ENCODE assay signal across 1 cellular context in the genomic region with DNA sequence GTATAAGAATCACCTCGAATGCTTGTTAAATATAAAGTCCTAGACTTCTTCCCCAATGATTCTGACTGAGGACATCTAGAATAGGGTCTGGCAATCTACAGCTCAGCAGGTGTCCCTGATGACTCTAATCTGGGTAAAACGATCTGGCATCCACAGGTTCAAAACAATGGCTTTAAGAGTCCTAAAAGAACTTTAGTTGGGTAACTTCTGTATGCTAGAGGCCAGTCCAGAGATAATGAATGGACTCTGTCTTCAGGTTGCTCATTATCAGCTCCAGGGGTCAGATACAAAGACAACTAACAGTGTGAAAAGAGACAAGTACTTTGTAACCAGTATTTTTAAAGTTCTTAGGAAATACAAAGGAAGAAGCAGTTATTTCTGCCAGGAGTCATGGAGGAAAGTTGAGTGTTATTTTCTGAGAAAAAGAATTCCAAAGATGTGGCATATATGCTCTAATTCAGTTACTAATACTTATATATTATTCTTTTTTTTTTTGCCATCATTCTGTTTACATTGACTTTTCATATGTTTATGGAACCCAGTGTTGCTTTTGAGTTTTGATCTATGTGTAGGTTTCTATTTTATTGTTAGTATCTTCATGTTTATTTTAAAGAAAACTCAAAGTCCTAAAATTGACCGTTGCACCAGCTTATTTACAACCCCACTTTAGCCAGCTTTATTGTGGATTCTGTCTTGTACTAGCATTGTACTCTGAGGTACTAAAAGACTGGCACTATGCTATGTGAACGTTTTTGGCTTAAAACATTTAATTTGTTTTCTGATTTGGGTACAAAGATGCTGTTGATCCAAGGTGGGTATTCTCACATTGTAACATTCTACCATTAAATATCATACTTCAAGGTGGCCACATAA.
TF ChIP-seq lines count a peak whose summit lies in the region.

No MANE protein-coding gene starts in this region.

TF ChIP-seq in K562, 482 proteins besides CTCF, POLR2A, EP300 and RAD21:
- no peak for TF ChIP-seq SMARCE1 (IDR thresholded peaks at IDR 0.05)
- no peak for TF ChIP-seq EZH2 (IDR thresholded peaks at IDR 0.05; ENCODE audit: borderline replicate concordance, low read depth, low read length)
- TF ChIP-seq ZNF41 (CRISPR knock-in tag; conservative IDR thresholded peaks at IDR 0.05), result no peak
- TF ChIP-seq, protein P1, sequence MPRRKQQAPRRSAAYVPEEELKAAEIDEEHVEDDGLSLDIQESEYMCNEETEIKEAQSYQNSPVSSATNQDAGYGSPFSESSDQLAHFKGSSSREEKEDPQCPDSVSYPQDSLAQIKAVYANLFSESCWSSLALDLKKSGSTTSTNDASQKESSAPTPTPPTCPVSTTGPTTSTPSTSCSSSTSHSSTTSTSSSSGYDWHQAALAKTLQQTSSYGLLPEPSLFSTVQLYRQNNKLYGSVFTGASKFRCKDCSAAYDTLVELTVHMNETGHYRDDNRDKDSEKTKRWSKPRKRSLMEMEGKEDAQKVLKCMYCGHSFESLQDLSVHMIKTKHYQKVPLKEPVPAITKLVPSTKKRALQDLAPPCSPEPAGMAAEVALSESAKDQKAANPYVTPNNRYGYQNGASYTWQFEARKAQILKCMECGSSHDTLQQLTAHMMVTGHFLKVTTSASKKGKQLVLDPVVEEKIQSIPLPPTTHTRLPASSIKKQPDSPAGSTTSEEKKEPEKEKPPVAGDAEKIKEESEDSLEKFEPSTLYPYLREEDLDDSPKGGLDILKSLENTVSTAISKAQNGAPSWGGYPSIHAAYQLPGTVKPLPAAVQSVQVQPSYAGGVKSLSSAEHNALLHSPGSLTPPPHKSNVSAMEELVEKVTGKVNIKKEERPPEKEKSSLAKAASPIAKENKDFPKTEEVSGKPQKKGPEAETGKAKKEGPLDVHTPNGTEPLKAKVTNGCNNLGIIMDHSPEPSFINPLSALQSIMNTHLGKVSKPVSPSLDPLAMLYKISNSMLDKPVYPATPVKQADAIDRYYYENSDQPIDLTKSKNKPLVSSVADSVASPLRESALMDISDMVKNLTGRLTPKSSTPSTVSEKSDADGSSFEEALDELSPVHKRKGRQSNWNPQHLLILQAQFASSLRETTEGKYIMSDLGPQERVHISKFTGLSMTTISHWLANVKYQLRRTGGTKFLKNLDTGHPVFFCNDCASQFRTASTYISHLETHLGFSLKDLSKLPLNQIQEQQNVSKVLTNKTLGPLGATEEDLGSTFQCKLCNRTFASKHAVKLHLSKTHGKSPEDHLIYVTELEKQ (CRISPR knock-in tag; IDR thresholded peaks at IDR 0.05), result no peak
- no peak for TF ChIP-seq ZNF609 (CRISPR knock-in tag; IDR thresholded peaks at IDR 0.05; ENCODE audit: borderline replicate concordance)
